15 cellular contexts compared by ENCODE assay signal in the genomic region with DNA sequence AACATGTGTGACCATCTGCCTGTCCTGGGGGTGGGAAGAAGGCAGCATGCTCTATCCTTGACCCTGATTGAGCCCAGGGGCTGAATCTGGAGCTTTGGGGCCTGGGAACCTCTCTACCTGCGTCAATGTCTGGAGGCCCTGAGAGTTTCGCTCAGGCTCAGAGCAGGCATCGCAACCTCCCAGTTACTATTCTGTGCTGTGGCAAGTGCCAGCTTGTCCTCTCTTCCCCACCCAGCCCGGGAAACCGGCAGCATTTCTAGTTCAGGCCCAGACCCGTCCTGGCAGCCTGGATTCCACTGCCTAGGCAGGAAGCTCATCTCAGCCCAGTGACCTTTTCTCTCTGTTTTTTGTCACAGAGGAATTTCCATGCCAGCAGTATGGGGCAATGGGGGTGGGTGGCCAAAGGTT. TPM values are rescaled to one million over a fixed set of nuclear protein-coding genes. Genes with fewer than 3 reads are reported as not detected.
DNase-seq lines count a peak whose midpoint lies in the region; TF ChIP-seq lines count a peak whose summit lies in the region.
"Had no signal": no experiment of that assay in that cellular context is flagged by ENCODE, and none has a peak within 500 bp of the region (broad histone marks: within the 10 kb centered on the region; RNA-seq: fewer than 3 reads in every experiment).

No MANE protein-coding gene starts in this region.

- TF ChIP-seq EP300 in SK-N-SH (IDR thresholded peaks at IDR 0.05; ENCODE audit: borderline replicate concordance in 1 of 2, low read depth in 1 of 2, low read length in 1 of 2), result no peak

- peaks cover 12% of the 10 kb centered on the region for H3K4me1 Mint-ChIP-seq in activated naive CD4-positive, alpha-beta T cell treated with anti-CD3 and anti-CD28 coated beads for 36 hours (ENCODE audit: low read depth)
- H3K4me1 Mint-ChIP-seq in activated naive CD4-positive, alpha-beta T cell treated with anti-CD3 and anti-CD28 coated beads, Interleukin-2, amount 10 ng/mL, durations not matched to agents 7 days and 5 days, result no peaks in the 10 kb centered on the region

- TF ChIP-seq RAD21 in SK-N-SH (IDR thresholded peaks at IDR 0.05; ENCODE audit: low read length), result no peak

- 79% methylated on average over 6 of the region's 6 CpGs for WGBS in SK-N-SH (ENCODE audit: low lambda C conversion rate)
- WGBS in esophagus squamous epithelium, 2 donors, result 41 to 57% methylated on average over 3 to 6 of the region's 6 CpGs

- no peak overlapping the region for H3K4me3 Mint-ChIP-seq in activated naive CD4-positive, alpha-beta T cell treated with anti-CD3 and anti-CD28 coated beads for 36 hours
- no peak overlapping the region for H3K4me3 Mint-ChIP-seq in activated naive CD4-positive, alpha-beta T cell treated with anti-CD3 and anti-CD28 coated beads, Interleukin-2, amount 10 ng/mL, durations not matched to agents 7 days and 5 days
- H3K4me3 Mint-ChIP-seq: T-cell had no signal

- no peak overlapping the region for H3K4me2 ChIP-seq in SK-N-SH
- H3K4me2 ChIP-seq in Karpas-422 (ENCODE audit: low read depth, low read length, poor library complexity, severe bottlenecking), result no peak overlapping the region

- H3F3A ChIP-seq in SK-N-SH (replicated peaks; ENCODE audit: insufficient read depth), result no peaks in the 10 kb centered on the region

- peak overlapping the region; percentile 55 for H3K27ac Mint-ChIP-seq in activated naive CD4-positive, alpha-beta T cell treated with anti-CD3 and anti-CD28 coated beads for 36 hours
- no peak overlapping the region for H3K27ac Mint-ChIP-seq in activated naive CD4-positive, alpha-beta T cell treated with anti-CD3 and anti-CD28 coated beads, Interleukin-2, amount 10 ng/mL, durations not matched to agents 7 days and 5 days
- H3K27ac Mint-ChIP-seq: T-cell had no signal

- peak overlapping the region; percentile 78; the same call in 1 of the 2 replicates for H2AFZ ChIP-seq in SK-N-SH (ENCODE audit: low read depth)
- H2AFZ ChIP-seq in Karpas-422 (ENCODE audit: low read length), result no peak overlapping the region

- H3K36me3 ChIP-seq in SK-N-SH (replicated peaks in 1 of 2; ENCODE audit: control insufficient read depth in 1 of 2, insufficient read depth in 2 of 2, low read length in 1 of 2), result no peaks in the 10 kb centered on the region
- no peaks in the 10 kb centered on the region for H3K36me3 ChIP-seq in esophagus squamous epithelium
- H3K36me3 ChIP-seq in Karpas-422 (ENCODE audit: insufficient read depth, low read length), result no peaks in the 10 kb centered on the region
- H3K36me3 ChIP-seq: ascending aorta, pancreas, Peyer's patch had no signal

- H3K79me2 ChIP-seq in SK-N-SH (ENCODE audit: insufficient read depth) (no peaks in the 10 kb centered on the region), Karpas-422 (ENCODE audit: low read length) (no peaks in the 10 kb centered on the region)

- TF ChIP-seq POLR2A in esophagus squamous epithelium (IDR thresholded peaks at IDR 0.05), result peak in 1 of 4 donors; percentile 20

- POLR2A ChIA-PET in SK-N-SH (lab: Yijun Ruan, JAX), result interaction anchor here (1.0 kb wide), 1 partner anchor 12 kb away, joined by 3 read pairs; a partner anchor contains a TSS

- no peak overlapping the region for H3K27ac ChIP-seq in SK-N-SH (ENCODE audit: low read depth in 2 of 2, low read length in 1 of 2)
- peak overlapping the region; percentile 82 to 94 (median 87) for H3K27ac ChIP-seq in esophagus squamous epithelium
- H3K27ac ChIP-seq in Karpas-422 (ENCODE audit: low read length), result no peak overlapping the region
- H3K27ac ChIP-seq: ascending aorta, Peyer's patch, testis had no signal

- H3K4me3 ChIP-seq in SK-N-SH (ENCODE audit: low read depth in 2 of 2, low read length in 1 of 2) (no peak overlapping the region), esophagus squamous epithelium (peak overlapping the region in 2 of 4 donors; percentile 15 to 33), Karpas-422 (ENCODE audit: low read length) (no peak overlapping the region), foreskin fibroblast (ENCODE audit: low read depth in 1 of 2, low read length in 2 of 2) (no peak overlapping the region)
- H3K4me3 ChIP-seq: ascending aorta, pancreas, Peyer's patch, testis had no signal

- H4K20me1 ChIP-seq in SK-N-SH (ENCODE audit: insufficient read depth) (no peaks in the 10 kb centered on the region), Karpas-422 (ENCODE audit: insufficient read depth, low read depth, low read length) (no peaks in the 10 kb centered on the region)

- H3K27me3 Mint-ChIP-seq in activated naive CD4-positive, alpha-beta T cell treated with anti-CD3 and anti-CD28 coated beads for 36 hours (ENCODE audit: low read depth), result peaks cover 6% of the 10 kb centered on the region
- H3K27me3 Mint-ChIP-seq in activated naive CD4-positive, alpha-beta T cell treated with anti-CD3 and anti-CD28 coated beads, Interleukin-2, amount 10 ng/mL, durations not matched to agents 7 days and 5 days, result peaks cover 32% of the 10 kb centered on the region

- H3K4me1 ChIP-seq in SK-N-SH (ENCODE audit: control insufficient read depth in 1 of 2, insufficient read depth in 2 of 2, low read depth in 1 of 2, low read length in 1 of 2) (peaks cover 0 to 8% of the 10 kb centered on the region in 2 experiments; a peak in 2 of 4 replicates), esophagus squamous epithelium (peaks cover 4 to 36% (median 14%) of the 10 kb centered on the region in 3 donors), Karpas-422 (ENCODE audit: low read length) (no peaks in the 10 kb centered on the region)
- H3K4me1 ChIP-seq: ascending aorta, pancreas, Peyer's patch, testis had no signal

- no peak for DNase-seq in activated naive CD4-positive, alpha-beta T cell treated with anti-CD3 and anti-CD28 coated beads for 36 hours
- no peak for DNase-seq in activated naive CD4-positive, alpha-beta T cell treated with anti-CD3 and anti-CD28 coated beads, Interleukin-2, amount 10 ng/mL, durations not matched to agents 7 days and 5 days
- DNase-seq in SK-N-SH (no peak), esophagus squamous epithelium (lab: John Stamatoyannopoulos, UW) (no peak), ureter (ENCODE audit: low spot score) (peak; percentile 93), Karpas-422 (no peak), LoVo (ENCODE audit: low spot score) (no peak), foreskin fibroblast (no peak)
- DNase-seq: activated CD4-positive, CD25-positive, alpha-beta regulatory T cell; activated T-cell treated with anti-CD3 and anti-CD28 coated beads, Interleukin-2, amount 50 U/mL, for 1 hour; pancreas; Peyer's patch; T-cell; testis had no signal

- H3K9ac ChIP-seq in SK-N-SH, result no peak overlapping the region
- H3K9ac ChIP-seq in Karpas-422 (ENCODE audit: low read length), result no peak overlapping the region

- no peaks in the 10 kb centered on the region for H3K36me3 Mint-ChIP-seq in activated naive CD4-positive, alpha-beta T cell treated with anti-CD3 and anti-CD28 coated beads for 36 hours (ENCODE audit: low read depth)
- H3K36me3 Mint-ChIP-seq in activated naive CD4-positive, alpha-beta T cell treated with anti-CD3 and anti-CD28 coated beads, Interleukin-2, amount 10 ng/mL, durations not matched to agents 7 days and 5 days, result no peaks in the 10 kb centered on the region
- H3K36me3 Mint-ChIP-seq: T-cell had no signal

- TF ChIP-seq CTCF in SK-N-SH (IDR thresholded peaks at IDR 0.05) (no peak), esophagus squamous epithelium (IDR thresholded peaks at IDR 0.05) (no peak), foreskin fibroblast (IDR thresholded peaks at IDR 0.05; ENCODE audit: low read depth, low read length) (no peak)

- H3K9me2 ChIP-seq in SK-N-SH, result no peaks in the 10 kb centered on the region
- H3K9me2 ChIP-seq in Karpas-422 (replicated peaks; ENCODE audit: insufficient read depth, low read length), result no peaks in the 10 kb centered on the region

- intact Hi-C loops in activated naive CD4-positive, alpha-beta T cell treated with anti-CD3 and anti-CD28 coated beads for 36 hours (cut with micrococcal nuclease), result no loop called here
- intact Hi-C loops in esophagus squamous epithelium (cut with DNase I), result no loop called here

- CTCF ChIA-PET in activated naive CD4-positive, alpha-beta T cell treated with anti-CD3 and anti-CD28 coated beads for 36 hours (lab: Charles Lee), result interaction anchor here (0.8 to 3.1 kb wide), 4 partner anchors 8 to 246 kb away, joined by 3 to 19 read pairs (median 9); a partner anchor contains a TSS
- CTCF ChIA-PET in activated naive CD4-positive, alpha-beta T cell treated with anti-CD3 and anti-CD28 coated beads, Interleukin-2, amount 10 ng/mL, durations not matched to agents 7 days and 5 days (lab: Charles Lee), result interaction anchor here (0.9 to 2.8 kb wide), 2 partner anchors 8 to 11 kb away, joined by 3 to 17 read pairs; no protein-coding TSS in a partner anchor
- CTCF ChIA-PET in SK-N-SH (lab: Yijun Ruan, JAX), result interaction anchor here (0.7 to 1.4 kb wide), 4 partner anchors 9 to 247 kb away, joined by 3 to 4 read pairs (median 4); a partner anchor contains a TSS

- H3K9me3 ChIP-seq in SK-N-SH (no peaks in the 10 kb centered on the region), esophagus squamous epithelium (no peaks in the 10 kb centered on the region), Karpas-422 (ENCODE audit: low read length) (no peaks in the 10 kb centered on the region)
- H3K9me3 ChIP-seq: ascending aorta, pancreas, Peyer's patch, testis had no signal

- H3K27me3 ChIP-seq in SK-N-SH (ENCODE audit: insufficient read depth) (no peaks in the 10 kb centered on the region), esophagus squamous epithelium (no peaks in the 10 kb centered on the region), Karpas-422 (ENCODE audit: low read length) (no peaks in the 10 kb centered on the region)
- H3K27me3 ChIP-seq: ascending aorta, pancreas, Peyer's patch, testis had no signal

- no peaks in the 10 kb centered on the region for H3K9me3 Mint-ChIP-seq in activated naive CD4-positive, alpha-beta T cell treated with anti-CD3 and anti-CD28 coated beads for 36 hours
- no peaks in the 10 kb centered on the region for H3K9me3 Mint-ChIP-seq in activated naive CD4-positive, alpha-beta T cell treated with anti-CD3 and anti-CD28 coated beads, Interleukin-2, amount 10 ng/mL, durations not matched to agents 7 days and 5 days

RNA-seq across cellular contexts. Expression of a gene that starts 10.0 kb away (rescaled TPM):
- under 1 TPM; 0.48 to 0.64 TPM for total RNA-seq in activated naive CD4-positive, alpha-beta T cell treated with anti-CD3 and anti-CD28 coated beads for 36 hours
- 0.94 and 1.6 TPM in 2 replicates for polyA plus RNA-seq in SK-N-SH (2012; rRNA removed)
- polyA plus RNA-seq in SK-N-SH (2012; cell fraction: cytosol; rRNA removed), result 0.77 and 1.0 TPM in 2 replicates
- polyA plus RNA-seq in SK-N-SH (2012; cell fraction: nucleus; rRNA removed), result 1.6 and 3.0 TPM in 2 replicates
- 100 to 1,000 TPM in 2 of 4 donors, 10 to 100 TPM in 2; 94.8 to 110 (median 98.6) TPM for total RNA-seq in esophagus squamous epithelium
- 102 TPM for total RNA-seq in ureter
- total RNA-seq in Karpas-422 (2014; rRNA removed; shearing (Covaris generic); ENCODE audit: low replicate concordance), result 0.36 TPM in 1 of 2 replicates, not detected in the other

RNA-seq across cellular contexts. Expression of a gene that starts 11.8 kb away (rescaled TPM):
- 1 to 10 TPM; 4.1 to 4.6 TPM for total RNA-seq in activated naive CD4-positive, alpha-beta T cell treated with anti-CD3 and anti-CD28 coated beads for 36 hours
- polyA plus RNA-seq in SK-N-SH (2012; rRNA removed), result 6.3 and 9.3 TPM in 2 replicates
- 6.3 and 7.1 TPM in 2 replicates for polyA plus RNA-seq in SK-N-SH (2012; cell fraction: cytosol; rRNA removed)
- 8.9 and 16.0 TPM in 2 replicates for polyA plus RNA-seq in SK-N-SH (2012; cell fraction: nucleus; rRNA removed)
- total RNA-seq in esophagus squamous epithelium (10 to 100 TPM in 1 of 4 donors, 1 to 10 TPM in 3; 3.9 to 13.5 (median 7.8) TPM), ureter (13.8 TPM)
- 7.6 and 11.7 TPM in 2 replicates for total RNA-seq in Karpas-422 (2014; rRNA removed; shearing (Covaris generic); ENCODE audit: low replicate concordance)

RNA-seq across cellular contexts. Expression of a gene that starts 31.6 kb away (rescaled TPM):
- 1 to 10 TPM; 3.5 to 4.6 TPM for total RNA-seq in activated naive CD4-positive, alpha-beta T cell treated with anti-CD3 and anti-CD28 coated beads for 36 hours
- 1.5 and 2.1 TPM in 2 replicates for polyA plus RNA-seq in SK-N-SH (2012; rRNA removed)
- polyA plus RNA-seq in SK-N-SH (2012; cell fraction: cytosol; rRNA removed), result 1.7 and 1.9 TPM in 2 replicates
- polyA plus RNA-seq in SK-N-SH (2012; cell fraction: nucleus; rRNA removed), result 1.4 and 2.2 TPM in 2 replicates
- 1 to 10 TPM; 2.9 to 6.2 (median 4.1) TPM for total RNA-seq in esophagus squamous epithelium
- 3.5 TPM for total RNA-seq in ureter
- total RNA-seq in Karpas-422 (2014; rRNA removed; shearing (Covaris generic); ENCODE audit: low replicate concordance), result 3.2 and 4.0 TPM in 2 replicates

Comparison
In these comparisons a context has a peak if more than half of its experiments do, and no peak if none do; other contexts are left out.
1. H3K27ac ChIP-seq: peak in esophagus squamous epithelium (4 of 4); none in SK-N-SH (0 of 2) and Karpas-422 (single experiment).
2. RNA of a gene that starts 10.0 kb away (total RNA-seq): 102 TPM in ureter (single experiment) and 94.8 to 110 TPM in esophagus squamous epithelium; 0.48 to 0.64 TPM in activated naive CD4-positive, alpha-beta T cell treated with anti-CD3 and anti-CD28 coated beads for 36 hours and 0.36 TPM in Karpas-422; every median in the first group is over 10 times any median in the second.